ENCODE assay signal across 19 cellular contexts in the genomic region with DNA sequence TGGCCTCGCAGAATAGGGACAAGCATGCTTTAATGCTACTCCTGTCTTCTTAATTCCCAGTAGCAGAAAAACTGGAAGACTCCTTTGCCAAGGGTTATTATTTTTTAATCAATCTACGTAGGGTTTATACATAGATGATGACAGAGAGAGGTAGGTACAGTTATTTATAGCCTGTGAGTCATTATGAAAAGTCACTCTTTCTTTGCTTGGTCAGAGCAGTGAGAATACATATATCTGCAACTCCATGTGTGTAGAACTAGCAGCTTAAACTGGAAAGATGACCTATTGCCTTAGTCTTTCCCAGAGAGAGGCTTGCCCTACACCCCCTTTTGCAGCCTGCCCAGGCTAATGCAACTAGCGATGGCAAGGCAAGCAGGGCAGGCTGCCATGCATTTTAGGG.
A peak's percentile ranks its signal among the peaks of the same experiment; 100 is the strongest.
DNase-seq lines count a peak whose midpoint lies in the region; ATAC-seq, FAIRE-seq and TF ChIP-seq lines count a peak whose summit lies in the region.
"Had no signal": no experiment of that assay in that cellular context is flagged by ENCODE, and none has a peak within 500 bp of the region (broad histone marks: within the 10 kb centered on the region; RNA-seq: fewer than 3 reads in every experiment).

No MANE protein-coding gene starts in this region.

- no peaks in the 10 kb centered on the region for H3K36me3 Mint-ChIP-seq in astrocyte (ENCODE audit: low read depth, unreplicated experiment)
- H3K36me3 Mint-ChIP-seq in activated T-helper 1 cell treated with anti-CD3 and anti-CD28 coated beads, Interleukin-12 subunit alpha, Interleukin-12 subunit beta, Interleukin-2, Interleukin-4 antibody, amounts not matched to agents 30 ng/mL and 10 ng/mL and 1 ng/mL, durations not matched to agents 14 hours and 24 hours and 36 hours (ENCODE audit: low read depth), result no peaks in the 10 kb centered on the region
- H3K36me3 Mint-ChIP-seq: naive thymus-derived CD4-positive, alpha-beta T cell; stimulated activated memory B cell treated with anti-CD40 and anti-IgM and Interleukin-4, amounts not matched to agents 10 μg/mL and 1 μg/mL and 100 μg/mL, for 72 hours had no signal

- no peaks in the 10 kb centered on the region for H3K27me3 Mint-ChIP-seq in astrocyte (ENCODE audit: low read depth, unreplicated experiment)
- no peaks in the 10 kb centered on the region for H3K27me3 Mint-ChIP-seq in activated T-helper 1 cell treated with anti-CD3 and anti-CD28 coated beads, Interleukin-12 subunit alpha, Interleukin-12 subunit beta, Interleukin-2, Interleukin-4 antibody, amounts not matched to agents 30 ng/mL and 10 ng/mL and 1 ng/mL, durations not matched to agents 14 hours and 24 hours and 36 hours (ENCODE audit: insufficient read depth)
- H3K27me3 Mint-ChIP-seq: naive thymus-derived CD4-positive, alpha-beta T cell; stimulated activated memory B cell treated with anti-CD40 and anti-IgM and Interleukin-4, amounts not matched to agents 10 μg/mL and 1 μg/mL and 100 μg/mL, for 72 hours had no signal

- CTCF ChIA-PET in PC-3 (lab: Charles Lee), result no interaction called here

- no peak overlapping the region for H3K4me3 Mint-ChIP-seq in astrocyte (ENCODE audit: unreplicated experiment)
- no peak overlapping the region for H3K4me3 Mint-ChIP-seq in activated T-helper 1 cell treated with anti-CD3 and anti-CD28 coated beads, Interleukin-12 subunit alpha, Interleukin-12 subunit beta, Interleukin-2, Interleukin-4 antibody, amounts not matched to agents 30 ng/mL and 10 ng/mL and 1 ng/mL, durations not matched to agents 14 hours and 24 hours and 36 hours
- H3K4me3 Mint-ChIP-seq: H9; naive thymus-derived CD4-positive, alpha-beta T cell; stimulated activated memory B cell treated with anti-CD40 and anti-IgM and Interleukin-4, amounts not matched to agents 10 μg/mL and 1 μg/mL and 100 μg/mL, for 72 hours; T-helper 1 cell treated with Interleukin-12 subunit alpha and Interleukin-12 subunit beta and Interleukin-4 antibody, amounts not matched to agents 30 μg/mL and 1 μg/mL, for 36 hours had no signal

- peaks cover 2% of the 10 kb centered on the region for H3K9me3 Mint-ChIP-seq in astrocyte (ENCODE audit: unreplicated experiment)
- no peaks in the 10 kb centered on the region for H3K9me3 Mint-ChIP-seq in activated T-helper 1 cell treated with anti-CD3 and anti-CD28 coated beads, Interleukin-12 subunit alpha, Interleukin-12 subunit beta, Interleukin-2, Interleukin-4 antibody, amounts not matched to agents 30 ng/mL and 10 ng/mL and 1 ng/mL, durations not matched to agents 14 hours and 24 hours and 36 hours

- H3K27me3 ChIP-seq in astrocyte (ENCODE audit: insufficient read depth, low read length) (no peaks in the 10 kb centered on the region), PC-3 (ENCODE audit: low read length) (no peaks in the 10 kb centered on the region)
- H3K27me3 ChIP-seq: BLaER1, vagina had no signal

- H3K4me2 ChIP-seq in astrocyte (ENCODE audit: low read length), result peak overlapping the region; percentile 4
- no peak overlapping the region for H3K4me2 ChIP-seq in PC-3 (ENCODE audit: low read length)
- H3K4me2 ChIP-seq: BLaER1 had no signal

- TF ChIP-seq CTCF in astrocyte (IDR thresholded peaks at IDR 0.05; ENCODE audit: insufficient read depth, low read depth, low read length) (no peak), PC-3 (conservative IDR thresholded peaks at IDR 0.05; ENCODE audit: low read depth, low read length) (no peak)

- H3K4me3 ChIP-seq in astrocyte (ENCODE audit: insufficient read depth, low read depth, low read length), result no peak overlapping the region
- no peak overlapping the region for H3K4me3 ChIP-seq in PC-3 (ENCODE audit: low read length)
- H3K4me3 ChIP-seq: BLaER1, vagina had no signal

- H3K9me3 ChIP-seq in astrocyte (ENCODE audit: insufficient read depth, low read depth, low read length), result no peaks in the 10 kb centered on the region
- H3K9me3 ChIP-seq in PC-3 (ENCODE audit: low read length), result no peaks in the 10 kb centered on the region
- H3K9me3 ChIP-seq: BLaER1, vagina had no signal

- no peaks in the 10 kb centered on the region for H4K20me1 ChIP-seq in astrocyte (ENCODE audit: insufficient read depth, low read length)
- no peaks in the 10 kb centered on the region for H4K20me1 ChIP-seq in PC-3 (ENCODE audit: low read length)
- H4K20me1 ChIP-seq: BLaER1 had no signal

- ATAC-seq in GM18868 (IDR thresholded peaks at IDR 0.05; ENCODE audit: unreplicated experiment) (peak; percentile 82), HG03095 (IDR thresholded peaks at IDR 0.05; ENCODE audit: unreplicated experiment) (peak; percentile 67), PC-3 (no peak)
- ATAC-seq: left ventricle myocardium superior; naive thymus-derived CD4-positive, alpha-beta T cell; Panc1; stimulated activated memory B cell treated with anti-CD40 and anti-IgM and Interleukin-4, amounts not matched to agents 10 μg/mL and 1 μg/mL and 100 μg/mL, for 72 hours had no signal

- no peaks in the 10 kb centered on the region for H3K79me2 ChIP-seq in astrocyte (ENCODE audit: insufficient read depth, low read length)
- H3K79me2 ChIP-seq in PC-3 (ENCODE audit: low read length), result no peaks in the 10 kb centered on the region

- H3K4me1 Mint-ChIP-seq in astrocyte (ENCODE audit: low read depth, unreplicated experiment), result peaks cover 29% of the 10 kb centered on the region
- no peaks in the 10 kb centered on the region for H3K4me1 Mint-ChIP-seq in activated T-helper 1 cell treated with anti-CD3 and anti-CD28 coated beads, Interleukin-12 subunit alpha, Interleukin-12 subunit beta, Interleukin-2, Interleukin-4 antibody, amounts not matched to agents 30 ng/mL and 10 ng/mL and 1 ng/mL, durations not matched to agents 14 hours and 24 hours and 36 hours (ENCODE audit: low read depth)
- H3K4me1 Mint-ChIP-seq: naive thymus-derived CD4-positive, alpha-beta T cell; stimulated activated memory B cell treated with anti-CD40 and anti-IgM and Interleukin-4, amounts not matched to agents 10 μg/mL and 1 μg/mL and 100 μg/mL, for 72 hours had no signal

- no peaks in the 10 kb centered on the region for H3K36me3 ChIP-seq in astrocyte (ENCODE audit: insufficient read depth, low read length)
- no peaks in the 10 kb centered on the region for H3K36me3 ChIP-seq in PC-3 (ENCODE audit: low read depth, low read length)
- H3K36me3 ChIP-seq: BLaER1, vagina had no signal

- H3K4me1 ChIP-seq in astrocyte (ENCODE audit: insufficient read depth, low read length) (no peaks in the 10 kb centered on the region), PC-3 (ENCODE audit: insufficient read depth, low read length) (no peaks in the 10 kb centered on the region)
- H3K4me1 ChIP-seq: BLaER1, vagina had no signal

- intact Hi-C loops in PC-3 (cut with micrococcal nuclease), result no loop called here
- intact Hi-C loops in activated T-helper 1 cell treated with anti-CD3 and anti-CD28 coated beads, Interleukin-12 subunit alpha, Interleukin-12 subunit beta, Interleukin-2, Interleukin-4 antibody, amounts not matched to agents 30 ng/mL and 10 ng/mL and 1 ng/mL, durations not matched to agents 14 hours and 24 hours and 36 hours (cut with micrococcal nuclease), result no loop called here

- no peak for FAIRE-seq in astrocyte (lab: Jason Lieb, UNC)

- DNase-seq in astrocyte (ENCODE audit: low read depth) (peak; percentile 59), SHP77 (lab: John Stamatoyannopoulos, UW) (no peak), PC-3 (no peak)
- DNase-seq in activated T-helper 1 cell treated with anti-CD3 and anti-CD28 coated beads, Interleukin-12 subunit alpha, Interleukin-12 subunit beta, Interleukin-2, Interleukin-4 antibody, amounts not matched to agents 30 ng/mL and 10 ng/mL and 1 ng/mL, durations not matched to agents 14 hours and 24 hours and 36 hours (ENCODE audit: low spot score), result no peak
- DNase-seq: activated CD4-positive, CD25-positive, alpha-beta regulatory T cell treated with anti-CD3 and anti-CD28 coated beads, Interleukin-2, amount 50 U/mL, for 72 hours; dermis blood vessel endothelial cell; DND-41; H9; left ventricle myocardium superior; naive thymus-derived CD4-positive, alpha-beta T cell; NCI-H446 had no signal

- H3K27ac ChIP-seq in astrocyte (ENCODE audit: low read depth, low read length) (no peak overlapping the region), temporal lobe (ENCODE audit: low read depth, low read length) (peak overlapping the region; percentile 69), PC-3 (ENCODE audit: low read length) (no peak overlapping the region)
- H3K27ac ChIP-seq: BLaER1, vagina had no signal

- no peak overlapping the region for H2AFZ ChIP-seq in astrocyte (ENCODE audit: low read depth, low read length)
- H2AFZ ChIP-seq in PC-3 (ENCODE audit: low read length), result no peak overlapping the region

- H3K9ac ChIP-seq in astrocyte (ENCODE audit: low read length) (no peak overlapping the region), PC-3 (ENCODE audit: low read length) (no peak overlapping the region)
- H3K9ac ChIP-seq: BLaER1 had no signal

- no peaks in the 10 kb centered on the region for H3K9me2 ChIP-seq in PC-3 (replicated peaks; ENCODE audit: low read length)

- BruUV-seq in PC-3 (replicated peaks; lab: Mats Ljungman, UMichigan), result no TSS peak

- POLR2A ChIA-PET in PC-3 (lab: Charles Lee; ENCODE audit: unreplicated experiment), result no interaction called here

- H3K27ac Mint-ChIP-seq in astrocyte (ENCODE audit: unreplicated experiment), result peak overlapping the region; percentile 71
- H3K27ac Mint-ChIP-seq in activated T-helper 1 cell treated with anti-CD3 and anti-CD28 coated beads, Interleukin-12 subunit alpha, Interleukin-12 subunit beta, Interleukin-2, Interleukin-4 antibody, amounts not matched to agents 30 ng/mL and 10 ng/mL and 1 ng/mL, durations not matched to agents 14 hours and 24 hours and 36 hours, result no peak overlapping the region
- H3K27ac Mint-ChIP-seq: H9; naive thymus-derived CD4-positive, alpha-beta T cell; stimulated activated memory B cell treated with anti-CD40 and anti-IgM and Interleukin-4, amounts not matched to agents 10 μg/mL and 1 μg/mL and 100 μg/mL, for 72 hours; T-helper 1 cell treated with Interleukin-12 subunit alpha and Interleukin-12 subunit beta and Interleukin-4 antibody, amounts not matched to agents 30 μg/mL and 1 μg/mL, for 36 hours had no signal

- no peaks in the 10 kb centered on the region for H3F3A ChIP-seq in PC-3 (ENCODE audit: low read length, unreplicated experiment)
